24 cellular contexts compared by ENCODE assay signal in genomic region chr5:22465616-22466015, GRCh38.
"Had no signal": no experiment of that assay in that cellular context is flagged by ENCODE, and none has a peak within 500 bp of the region (broad histone marks: within the 10 kb centered on the region; RNA-seq: fewer than 3 reads in every experiment).

No MANE protein-coding gene starts in this region.

- H3K27ac ChIP-seq: neutrophil, pancreas, psoas muscle, right lobe of liver, sigmoid colon, stomach, thoracic aorta, thyroid gland, tibial nerve, upper lobe of left lung, vagina had no signal

- H3K36me3 ChIP-seq: neutrophil, pancreas, right lobe of liver, sigmoid colon, stomach, thoracic aorta, thyroid gland, tibial nerve, upper lobe of left lung, vagina had no signal

- H3K4me3 ChIP-seq: pancreas, psoas muscle, right lobe of liver, sigmoid colon, stomach, thoracic aorta, thyroid gland, tibial nerve, upper lobe of left lung, vagina had no signal

- H3K9me3 ChIP-seq: neutrophil, pancreas, psoas muscle, right lobe of liver, sigmoid colon, stomach, thoracic aorta, thyroid gland, tibial nerve, upper lobe of left lung, vagina had no signal

- H3K27me3 ChIP-seq: neutrophil, pancreas, right lobe of liver, sigmoid colon, stomach, thyroid gland, tibial nerve, upper lobe of left lung, vagina had no signal

- DNase-seq: naive thymus-derived CD4-positive, alpha-beta T cell; natural killer cell; nucleus accumbens; pancreas; posterior cingulate gyrus; psoas muscle; right cardiac atrium; right lobe of liver; sigmoid colon; small intestine; stimulated activated CD4-positive, alpha-beta T cell treated with anti-CD3 and anti-CD28 coated beads, Interleukin-15, amount 100 ng/mL, for 24 hours; stimulated activated CD4-positive, alpha-beta T cell treated with anti-CD3 and anti-CD28 coated beads, Interleukin-2, amount 100 ng/mL, for 24 hours; stimulated activated CD4-positive, alpha-beta T cell treated with anti-CD3 and anti-CD28 coated beads, Interleukin-2, amount 100 ng/mL, for 48 hours; stimulated activated CD4-positive, alpha-beta T cell treated with anti-CD3 and anti-CD28 coated beads, Interleukin-4, amount 100 ng/mL, for 24 hours; stimulated activated naive CD4-positive, alpha-beta T cell; stomach; thyroid gland; upper lobe of left lung had no signal

- ATAC-seq: naive thymus-derived CD4-positive, alpha-beta T cell; natural killer cell; pancreas; psoas muscle; right cardiac atrium; right lobe of liver; stimulated activated memory B cell treated with anti-CD40 and anti-IgM and Interleukin-4, amounts not matched to agents 10 μg/mL and 1 μg/mL and 100 μg/mL, for 72 hours had no signal

- FAIRE-seq: pancreas, small intestine, urothelium cell line had no signal

- H3K4me1 ChIP-seq: pancreas, psoas muscle, right lobe of liver, sigmoid colon, stomach, thyroid gland, tibial nerve, upper lobe of left lung, vagina had no signal
